1 cellular context compared by ENCODE assay signal in genomic region chr22:38732251-38732815, GRCh38.
TF ChIP-seq lines count a peak whose summit lies in the region.

No MANE protein-coding gene starts in this region.

TF ChIP-seq in HepG2, 621 proteins besides CTCF, POLR2A, EP300 and RAD21:
- no peak for TF ChIP-seq GPN1 (CRISPR knock-in tag; IDR thresholded peaks at IDR 0.05; ENCODE audit: borderline replicate concordance)
- TF ChIP-seq AGO2 (optimal IDR thresholded peaks at IDR 0.05; ENCODE audit: low read depth, low read length) = peak; percentile 29
- 0 out of 2 replicates have a peak, but pooled peaks have one; percentile 13 for TF ChIP-seq POLR2AphosphoS2 (IDR thresholded peaks at IDR 0.05; ENCODE audit: low read depth, low read length)
